1 cellular context compared by ENCODE assay signal in genomic region chr3:167184511-167184910, GRCh38.
TF ChIP-seq lines count a peak whose summit lies in the region.

No MANE protein-coding gene starts in this region.

TF ChIP-seq in HCT116, 20 proteins besides CTCF, POLR2A, EP300 and RAD21 (continued from another document):
- TF ChIP-seq REST (IDR thresholded peaks at IDR 0.05; ENCODE audit: low read depth) (no peak), SIN3A (IDR thresholded peaks at IDR 0.05; ENCODE audit: low read depth) (no peak), FOSL1 (IDR thresholded peaks at IDR 0.05; ENCODE audit: low read depth) (no peak), TCF7L2 (IDR thresholded peaks at IDR 0.05; ENCODE audit: borderline replicate concordance, extremely low read depth, insufficient read depth, insufficient read length) (no peak), ELF1 (IDR thresholded peaks at IDR 0.05; ENCODE audit: borderline replicate concordance, low read depth) (no peak), ZBTB33 (IDR thresholded peaks at IDR 0.05; ENCODE audit: extremely low read depth, insufficient replicate concordance, low read length) (no peak), EZH2 (IDR thresholded peaks at IDR 0.05) (no peak), SP1 (IDR thresholded peaks at IDR 0.05; ENCODE audit: low read depth) (no peak), CEBPB (IDR thresholded peaks at IDR 0.05; ENCODE audit: low read depth) (no peak), CBX3 (IDR thresholded peaks at IDR 0.05; ENCODE audit: low read depth) (no peak), ZNF274 (IDR thresholded peaks at IDR 0.05; ENCODE audit: low read depth, low read length) (no peak), SRF (IDR thresholded peaks at IDR 0.05; ENCODE audit: low read depth) (no peak)
